15 cellular contexts compared by ENCODE assay signal in the genomic region with DNA sequence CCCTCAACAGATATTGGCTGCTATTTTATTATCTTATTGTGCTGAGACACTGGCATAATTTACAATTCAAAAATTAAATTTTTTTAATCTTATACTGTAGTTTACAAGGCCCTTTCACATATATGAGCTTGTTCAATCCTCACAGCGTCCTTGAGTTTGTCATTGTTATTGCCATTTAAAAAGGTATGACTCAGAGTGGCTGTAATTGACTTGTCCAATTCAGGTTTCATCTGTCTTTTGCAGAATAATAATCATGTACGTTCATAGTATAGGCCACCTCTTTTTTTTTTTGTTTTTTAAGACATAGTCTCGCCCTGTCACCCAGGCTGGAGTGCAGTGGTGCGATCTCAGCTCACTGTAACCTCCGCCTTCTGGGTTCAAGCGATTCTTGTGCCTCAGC. TPM values are rescaled to one million over a fixed set of nuclear protein-coding genes. Genes with fewer than 3 reads are reported as not detected.
DNase-seq lines count a peak whose midpoint lies in the region; ATAC-seq and TF ChIP-seq lines count a peak whose summit lies in the region.
"Had no signal": no experiment of that assay in that cellular context is flagged by ENCODE, and none has a peak within 500 bp of the region (broad histone marks: within the 10 kb centered on the region; RNA-seq: fewer than 3 reads in every experiment).

No MANE protein-coding gene starts in this region.

- intact Hi-C loops in Right ventricle myocardium superior (cut with DNase I), result no loop called here
- intact Hi-C loops in left lung (cut with DNase I), result no loop called here
- intact Hi-C loops in thyroid gland (cut with DNase I), result no loop called here

- no peak overlapping the region for H3K23ac ChIP-seq in mesenchymal stem cell (ENCODE audit: low read length in 2 of 2)

- WGBS in thyroid gland, 2 donors, result 92% methylated on average over 6 of the region's 6 CpGs
- 95% methylated on average over 5 of the region's 6 CpGs for WGBS in mesenchymal stem cell

- no peaks in the 10 kb centered on the region for H3K79me1 ChIP-seq in mesenchymal stem cell (replicated peaks; ENCODE audit: low read length, poor library complexity, severe bottlenecking)

- no peak overlapping the region for H3K4me3 ChIP-seq in cardiac muscle cell
- no peak overlapping the region for H3K4me3 ChIP-seq in left lung
- no peak overlapping the region for H3K4me3 ChIP-seq in thyroid gland (replicated peaks in 1 of 3)
- H3K4me3 ChIP-seq in mesenchymal stem cell (ENCODE audit: insufficient read depth in 1 of 2, low read depth in 1 of 2, low read length in 2 of 2), result no peak overlapping the region
- H3K4me3 ChIP-seq in MG63, result no peak overlapping the region

- peak overlapping the region; percentile 97 for H3K27ac ChIP-seq in cardiac muscle cell
- H3K27ac ChIP-seq in VCaP, result peak overlapping the region; percentile 87
- peak overlapping the region; percentile 73 to 79 for H3K27ac ChIP-seq in left lung
- H3K27ac ChIP-seq in thyroid gland, result peak overlapping the region; percentile 85 to 96 (median 90)
- H3K27ac ChIP-seq in mesenchymal stem cell (ENCODE audit: low read length, poor library complexity, severe bottlenecking), result no peak overlapping the region

- no peak overlapping the region for H3K4me2 ChIP-seq in mesenchymal stem cell (ENCODE audit: low read length, poor library complexity, severe bottlenecking)

- H3K9ac ChIP-seq in mesenchymal stem cell (ENCODE audit: low read length), result no peak overlapping the region

- H3K14ac ChIP-seq in mesenchymal stem cell (ENCODE audit: low read length in 2 of 2), result no peak overlapping the region

- no peak overlapping the region for H3K4ac ChIP-seq in mesenchymal stem cell (ENCODE audit: low read depth in 1 of 2, low read length in 2 of 2)

- H4K91ac ChIP-seq in mesenchymal stem cell (ENCODE audit: low read length), result no peak overlapping the region

- H2AK5ac ChIP-seq in mesenchymal stem cell (ENCODE audit: low read length, severe bottlenecking), result no peak overlapping the region

- no peak overlapping the region for H2BK15ac ChIP-seq in mesenchymal stem cell (ENCODE audit: low read depth, poor library complexity, severe bottlenecking)

- H3K27me3 ChIP-seq in cardiac muscle cell, result no peaks in the 10 kb centered on the region
- no peaks in the 10 kb centered on the region for H3K27me3 ChIP-seq in left lung
- no peaks in the 10 kb centered on the region for H3K27me3 ChIP-seq in thyroid gland
- no peaks in the 10 kb centered on the region for H3K27me3 ChIP-seq in mesenchymal stem cell (ENCODE audit: control insufficient read depth in 1 of 2, insufficient read depth in 1 of 2, low read length in 2 of 2)
- H3K27me3 ChIP-seq in MG63, result no peaks in the 10 kb centered on the region
- H3K27me3 ChIP-seq: BE2C, dorsolateral prefrontal cortex had no signal

- no peak overlapping the region for H3K18ac ChIP-seq in mesenchymal stem cell (ENCODE audit: low read depth in 1 of 2, low read length in 2 of 2)

- no peak overlapping the region for H2BK12ac ChIP-seq in mesenchymal stem cell (ENCODE audit: low read length in 2 of 2)

- DNase-seq in cardiac muscle cell (ENCODE audit: low read depth in 1 of 2, low spot score in 1 of 2), result no peak
- DNase-seq in Right ventricle myocardium superior, result no peak
- DNase-seq in left lung, result no peak
- DNase-seq in thyroid gland, result no peak
- no peak for DNase-seq in mesenchymal stem cell
- DNase-seq in MG63, result no peak
- DNase-seq: activated CD8-positive, alpha-beta memory T cell treated with anti-CD3 and anti-CD28 coated beads, Interleukin-2, amount 50 U/mL, for 4 hours; amygdala; BE2C; EL; NCI-H1694; stimulated activated CD4-positive, alpha-beta T cell treated with anti-CD3 and anti-CD28 coated beads, Interleukin-2, amount 100 ng/mL, for 24 hours had no signal

- no peak overlapping the region for H2BK120ac ChIP-seq in mesenchymal stem cell (ENCODE audit: low read depth, low read length)

- ATAC-seq in Right ventricle myocardium superior (ENCODE audit: poor library complexity) (no peak), left lung (no peak), GM21390 (IDR thresholded peaks at IDR 0.05; ENCODE audit: unreplicated experiment) (no peak)

- no peak overlapping the region for H4K8ac ChIP-seq in mesenchymal stem cell (ENCODE audit: low read length)

- H2AFZ ChIP-seq in mesenchymal stem cell (ENCODE audit: low read depth, low read length), result no peak overlapping the region

- no peaks in the 10 kb centered on the region for H3K9me3 ChIP-seq in cardiac muscle cell (ENCODE audit: low read depth)
- H3K9me3 ChIP-seq in left lung, result no peaks in the 10 kb centered on the region
- no peaks in the 10 kb centered on the region for H3K9me3 ChIP-seq in thyroid gland
- no peaks in the 10 kb centered on the region for H3K9me3 ChIP-seq in mesenchymal stem cell (ENCODE audit: control insufficient read depth, low read length)
- no peaks in the 10 kb centered on the region; the same call in 1 of the 2 replicates for H3K9me3 ChIP-seq in MG63
- H3K9me3 ChIP-seq: BE2C had no signal

- no peak overlapping the region for H2BK5ac ChIP-seq in mesenchymal stem cell (ENCODE audit: low read depth, low read length, poor library complexity, severe bottlenecking)

- TF ChIP-seq POLR2A in thyroid gland (IDR thresholded peaks at IDR 0.05), result no peak

- H3K4me1 ChIP-seq in cardiac muscle cell (ENCODE audit: low read depth) (peaks cover 29% of the 10 kb centered on the region), left lung (peaks cover 15 to 97% of the 10 kb centered on the region in 2 donors), thyroid gland (peaks cover 34 to 50% of the 10 kb centered on the region in 2 donors), mesenchymal stem cell (ENCODE audit: control insufficient read depth, insufficient read depth, low read depth, low read length) (peaks cover 30% of the 10 kb centered on the region)
- H3K4me1 ChIP-seq: BE2C had no signal

- H3K36me3 ChIP-seq in cardiac muscle cell, result no peaks in the 10 kb centered on the region
- peaks cover 0 to 1% of the 10 kb centered on the region in 2 donors for H3K36me3 ChIP-seq in left lung
- H3K36me3 ChIP-seq in thyroid gland, result no peaks in the 10 kb centered on the region
- peaks cover 0 to 5% of the 10 kb centered on the region in 2 experiments for H3K36me3 ChIP-seq in mesenchymal stem cell (ENCODE audit: control insufficient read depth in 1 of 2, insufficient read depth in 2 of 2, low read depth in 1 of 2, low read length in 2 of 2)
- H3K36me3 ChIP-seq in MG63, result peaks cover 13% of the 10 kb centered on the region
- H3K36me3 ChIP-seq: BE2C had no signal

- TF ChIP-seq CTCF in cardiac muscle cell (IDR thresholded peaks at IDR 0.05; ENCODE audit: low read depth, low read length) (no peak), VCaP (conservative IDR thresholded peaks at IDR 0.05) (no peak), left lung (IDR thresholded peaks at IDR 0.05) (no peak), thyroid gland (IDR thresholded peaks at IDR 0.05) (no peak)

RNA-seq across cellular contexts. Expression of a gene that starts 11.5 kb away (rescaled TPM):
- total RNA-seq in cardiac muscle cell, result 10.5 and 12.4 TPM in 2 replicates
- 8.9 and 12.2 TPM in 2 replicates for polyA plus RNA-seq in cardiac muscle cell
- 6.7 TPM for total RNA-seq in Right ventricle myocardium superior
- 10 to 100 TPM; 42.2 to 63.5 TPM for total RNA-seq in left lung
- 10 to 100 TPM; 45.4 to 81.9 (median 58.6) TPM for total RNA-seq in thyroid gland
- polyA plus RNA-seq in mesenchymal stem cell (2013, experiment 1 of 2), result 17.1 TPM
- 16.8 TPM for polyA plus RNA-seq in mesenchymal stem cell (2013, experiment 2 of 2)
- total RNA-seq in MG63 (2014; rRNA removed; shearing (Covaris generic); ENCODE audit: low replicate concordance), result 7.7 and 9.2 TPM in 2 replicates
